1 cellular context compared by ENCODE assay signal in the genomic region with DNA sequence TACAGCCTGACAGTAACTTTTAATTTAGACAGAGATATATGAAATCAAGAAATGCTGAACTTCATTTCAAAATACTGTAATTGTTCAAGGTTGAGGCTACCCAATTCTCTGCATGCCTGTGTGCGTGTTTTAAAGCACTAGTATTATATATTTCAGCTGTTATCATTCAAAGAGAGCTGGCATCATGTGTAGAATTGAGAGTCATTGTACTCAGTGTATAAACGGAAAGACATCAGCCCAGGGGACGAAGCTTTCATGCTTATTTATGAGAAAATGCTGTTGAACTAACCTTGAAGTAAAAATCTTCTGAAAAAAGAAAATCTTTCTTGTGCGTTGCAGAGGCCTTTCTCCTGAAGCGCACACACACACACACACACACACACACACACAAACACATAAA.
TF ChIP-seq lines count a peak whose summit lies in the region.

No MANE protein-coding gene starts in this region.

TF ChIP-seq in IMR-90, 13 proteins besides CTCF, POLR2A, EP300 and RAD21 (continued from another document):
- TF ChIP-seq, protein P1, sequence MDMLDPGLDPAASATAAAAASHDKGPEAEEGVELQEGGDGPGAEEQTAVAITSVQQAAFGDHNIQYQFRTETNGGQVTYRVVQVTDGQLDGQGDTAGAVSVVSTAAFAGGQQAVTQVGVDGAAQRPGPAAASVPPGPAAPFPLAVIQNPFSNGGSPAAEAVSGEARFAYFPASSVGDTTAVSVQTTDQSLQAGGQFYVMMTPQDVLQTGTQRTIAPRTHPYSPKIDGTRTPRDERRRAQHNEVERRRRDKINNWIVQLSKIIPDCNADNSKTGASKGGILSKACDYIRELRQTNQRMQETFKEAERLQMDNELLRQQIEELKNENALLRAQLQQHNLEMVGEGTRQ (IDR thresholded peaks at IDR 0.05; ENCODE audit: low read depth, low read length): no peak
- no peak for TF ChIP-seq FOS (IDR thresholded peaks at IDR 0.05; ENCODE audit: low read depth, low read length)
- TF ChIP-seq MAZ (IDR thresholded peaks at IDR 0.05; ENCODE audit: borderline replicate concordance, low read depth, low read length): no peak
- no peak for TF ChIP-seq RCOR1 (IDR thresholded peaks at IDR 0.05; ENCODE audit: insufficient replicate concordance, low read length)
- TF ChIP-seq, protein P2, sequence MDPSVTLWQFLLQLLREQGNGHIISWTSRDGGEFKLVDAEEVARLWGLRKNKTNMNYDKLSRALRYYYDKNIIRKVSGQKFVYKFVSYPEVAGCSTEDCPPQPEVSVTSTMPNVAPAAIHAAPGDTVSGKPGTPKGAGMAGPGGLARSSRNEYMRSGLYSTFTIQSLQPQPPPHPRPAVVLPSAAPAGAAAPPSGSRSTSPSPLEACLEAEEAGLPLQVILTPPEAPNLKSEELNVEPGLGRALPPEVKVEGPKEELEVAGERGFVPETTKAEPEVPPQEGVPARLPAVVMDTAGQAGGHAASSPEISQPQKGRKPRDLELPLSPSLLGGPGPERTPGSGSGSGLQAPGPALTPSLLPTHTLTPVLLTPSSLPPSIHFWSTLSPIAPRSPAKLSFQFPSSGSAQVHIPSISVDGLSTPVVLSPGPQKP (IDR thresholded peaks at IDR 0.05; ENCODE audit: borderline replicate concordance, low read depth, low read length): no peak
- TF ChIP-seq MXI1 (IDR thresholded peaks at IDR 0.05; ENCODE audit: borderline replicate concordance, low read depth, low read length): no peak
- TF ChIP-seq CHD1 (IDR thresholded peaks at IDR 0.05; ENCODE audit: low read depth, low read length): no peak
- TF ChIP-seq BHLHE40 (IDR thresholded peaks at IDR 0.05; ENCODE audit: low read depth, low read length): no peak
- TF ChIP-seq MAFK (IDR thresholded peaks at IDR 0.05; ENCODE audit: low read depth, low read length): no peak
